In genomic region chr16:2520097-2520783, GRCh38 we compare ENCODE assay signal across 8 cellular contexts. TPM values are rescaled to one million over a fixed set of nuclear protein-coding genes. Genes with fewer than 3 reads are reported as not detected.
DNase-seq lines count a peak whose midpoint lies in the region; ATAC-seq, FAIRE-seq and TF ChIP-seq lines count a peak whose summit lies in the region.

Gene AMDHD2, plus strand, starts transcription at chr16:2520371. Its CDS starts 88 bp downstream, at chr16:2520459.

- peak; percentile 66 for ATAC-seq in effector memory CD8-positive, alpha-beta T cell (replicated peaks)
- ATAC-seq in memory B cell (ENCODE audit: low read depth) (peak; percentile 57), HG03095 (IDR thresholded peaks at IDR 0.05; ENCODE audit: unreplicated experiment) (no peak)

- no peaks in the 10 kb centered on the region for H3K9me3 Mint-ChIP-seq in effector memory CD8-positive, alpha-beta T cell
- no peaks in the 10 kb centered on the region for H3K9me3 Mint-ChIP-seq in memory B cell

- peak within 1 kb of the TSS; percentile 95 to 96 for H3K27ac Mint-ChIP-seq in effector memory CD8-positive, alpha-beta T cell
- H3K27ac Mint-ChIP-seq in memory B cell = peak within 1 kb of the TSS; percentile 94

- H3K4me1 Mint-ChIP-seq in effector memory CD8-positive, alpha-beta T cell (ENCODE audit: low read depth in 2 of 2) = peaks cover 48 to 54% of the 10 kb centered on the region in 2 donors
- H3K4me1 Mint-ChIP-seq in memory B cell = peaks cover 40% of the 10 kb centered on the region

- H3K4me3 Mint-ChIP-seq in effector memory CD8-positive, alpha-beta T cell = peak within 1 kb of the TSS; percentile 84 to 86
- peak within 1 kb of the TSS; percentile 89 for H3K4me3 Mint-ChIP-seq in memory B cell

- peak; percentile 73; the same call in 1 of the 2 replicates for TF ChIP-seq POLR2A in GM12891 (IDR thresholded peaks at IDR 0.05; ENCODE audit: low read depth, low read length)

- FAIRE-seq in GM12891 (lab: Jason Lieb, UNC) = peak; percentile 89

- CTCF ChIA-PET in activated CD8-positive, alpha-beta memory T cell treated with anti-CD3 and anti-CD28 coated beads for 36 hours (lab: Charles Lee) = interaction anchor here (1.0 to 1.2 kb wide), 2 partner anchors 11 to 19 kb away, joined by 3 to 5 read pairs; partner anchors contain the start of gene CEMP1

- H3K36me3 Mint-ChIP-seq in effector memory CD8-positive, alpha-beta T cell (ENCODE audit: insufficient read depth) = peaks cover 80% of the 10 kb centered on the region
- peaks cover 20% of the 10 kb centered on the region for H3K36me3 Mint-ChIP-seq in memory B cell

- DNase-seq in GM12891 (ENCODE audit: insufficient read length, low spot score) (peak; percentile 99), HS-5 (ENCODE audit: low read depth) (peak; percentile 39), NOMO-1 treated with dmso at 0.1 percent for 144 hours (lab: John Stamatoyannopoulos, UW; ENCODE audit: unreplicated experiment) (peak; percentile 77), memory B cell (ENCODE audit: low spot score in 2 of 2) (peak; percentile 87)
- DNase-seq in effector memory CD8-positive, alpha-beta T cell = peak; percentile 85 to 91 (median 89)
- peak; percentile 79 to 86 (median 83) for DNase-seq in stimulated activated CD4-positive, alpha-beta T cell treated with anti-CD3 and anti-CD28 coated beads, TNF-alpha, amount 100 ng/mL, for 48 hours (ENCODE audit: low read depth in 3 of 3)

- H3K27me3 Mint-ChIP-seq in effector memory CD8-positive, alpha-beta T cell = no peaks in the 10 kb centered on the region
- no peaks in the 10 kb centered on the region for H3K27me3 Mint-ChIP-seq in memory B cell

- POLR2A ChIA-PET in activated CD8-positive, alpha-beta memory T cell treated with anti-CD3 and anti-CD28 coated beads for 36 hours (lab: Charles Lee) = interaction anchor here (0.7 to 1.7 kb wide), 5 partner anchors 11 to 45 kb away, joined by 3 to 23 read pairs (median 7); partner anchors contain the start of genes CEMP1, PDPK1 and TBC1D24

TF ChIP-seq in GM12891, 5 proteins besides CTCF, POLR2A, EP300 and RAD21:
- TF ChIP-seq TAF1 (IDR thresholded peaks at IDR 0.05; ENCODE audit: low read depth, low read length) = peak; percentile 66
- peak; percentile 88; the same call in 1 of the 2 replicates for TF ChIP-seq POU2F2 (IDR thresholded peaks at IDR 0.05; ENCODE audit: low read depth, low read length)
- TF ChIP-seq POLR2AphosphoS5 (IDR thresholded peaks at IDR 0.05; ENCODE audit: low read depth, low read length) = peak; percentile 84
- no peak for TF ChIP-seq SPI1 (IDR thresholded peaks at IDR 0.05; ENCODE audit: low read depth, low read length)
- TF ChIP-seq PAX5 (IDR thresholded peaks at IDR 0.05; ENCODE audit: insufficient read depth, low read length, severe bottlenecking) = peak; percentile 6

RNA-seq across cellular contexts. Expression of gene AMDHD2, which starts in this region (rescaled TPM):
- 14.2 TPM for polyA plus RNA-seq in GM12891 (2012; ENCODE audit: low read depth, missing spikeins)
- total RNA-seq in activated CD8-positive, alpha-beta memory T cell treated with anti-CD3 and anti-CD28 coated beads for 36 hours = 10 to 100 TPM; 37.8 to 42.3 TPM

Comparison
In these comparisons a context has a peak if more than half of its experiments do, and no peak if none do; other contexts are left out.
1. DNase-seq: peak in every context shown above with its lines; median percentile 99 in GM12891; 89 in effector memory CD8-positive, alpha-beta T cell; 87 in memory B cell; 83 in stimulated activated CD4-positive, alpha-beta T cell treated with anti-CD3 and anti-CD28 coated beads, TNF-alpha, amount 100 ng/mL, for 48 hours; 77 in NOMO-1 treated with dmso at 0.1 percent for 144 hours; 39 in HS-5.